Comparison of ENCODE assay signal across 14 cellular contexts in genomic region chr11:83493918-83494317, GRCh38.
"Had no signal": no experiment of that assay in that cellular context is flagged by ENCODE, and none has a peak within 500 bp of the region (broad histone marks: within the 10 kb centered on the region; RNA-seq: fewer than 3 reads in every experiment).

No MANE protein-coding gene starts in this region.

- H3K4me3 ChIP-seq: ascending aorta, dorsolateral prefrontal cortex, gastroesophageal sphincter, left lung, ovary, sigmoid colon, spleen had no signal

- H3K36me3 ChIP-seq: ascending aorta, gastroesophageal sphincter, left lung, ovary, sigmoid colon, spleen had no signal

- H3K27ac ChIP-seq: ascending aorta, gastroesophageal sphincter, left lung, ovary, sigmoid colon, spleen had no signal

- ATAC-seq: gastroesophageal sphincter, left lung had no signal

- H3K27me3 ChIP-seq: ascending aorta, dorsolateral prefrontal cortex, gastroesophageal sphincter, left lung, ovary, sigmoid colon, spleen had no signal

- H3K9me3 ChIP-seq: ascending aorta, gastroesophageal sphincter, left lung, ovary, sigmoid colon, spleen had no signal

- DNase-seq: activated CD4-positive, alpha-beta T cell treated with anti-CD3 and anti-CD28 coated beads, Interleukin-2, amount 50 U/mL, for 1 hour; activated CD4-positive, CD25-positive, alpha-beta regulatory T cell; activated naive CD4-positive, alpha-beta T cell; erythroblast; left lung; mammary epithelial cell; naive B cell; ovary; sigmoid colon; spleen; T-helper 2 cell had no signal
